16 cellular contexts compared by ENCODE assay signal in genomic region chr1:179938752-179939151, GRCh38. TPM values are rescaled to one million over a fixed set of nuclear protein-coding genes. Genes with fewer than 3 reads are reported as not detected.
DNase-seq lines count a peak whose midpoint lies in the region; ATAC-seq, FAIRE-seq and TF ChIP-seq lines count a peak whose summit lies in the region.
"Had no signal": no experiment of that assay in that cellular context is flagged by ENCODE, and none has a peak within 500 bp of the region (broad histone marks: within the 10 kb centered on the region; RNA-seq: fewer than 3 reads in every experiment).

No MANE protein-coding gene starts in this region.

- peak; percentile 88 for FAIRE-seq in D721Med (lab: Jason Lieb, UNC)
- FAIRE-seq: endometrium had no signal

- ATAC-seq in HG03460 (IDR thresholded peaks at IDR 0.05; ENCODE audit: unreplicated experiment) (no peak), GM18520 (IDR thresholded peaks at IDR 0.05; ENCODE audit: unreplicated experiment) (no peak), HG03457 (IDR thresholded peaks at IDR 0.05; ENCODE audit: unreplicated experiment) (no peak), psoas muscle (no peak)

- H3K27me3 ChIP-seq in SJCRH30 (no peaks in the 10 kb centered on the region), psoas muscle (ENCODE audit: insufficient read depth in 3 of 3, low read length in 2 of 3) (no peaks in the 10 kb centered on the region)
- H3K27me3 ChIP-seq: suprapubic skin had no signal

- intact Hi-C loops in psoas muscle (cut with DNase I) = no loop called here

- in situ Hi-C loops in KBM-7 (cut with MboI; ENCODE audit: low pct_unique_long_range_greater_than_20kb, low sequenced_read_pairs) = no loop called here

- peak overlapping the region; percentile 66 for H3K27ac ChIP-seq in SJCRH30
- H3K27ac ChIP-seq in psoas muscle = no peak overlapping the region
- H3K27ac ChIP-seq: suprapubic skin had no signal

- TF ChIP-seq CTCF in D721Med (IDR thresholded peaks at IDR 0.05; ENCODE audit: insufficient read depth, missing control alignments) (no peak), foreskin fibroblast (IDR thresholded peaks at IDR 0.05; ENCODE audit: low read depth, low read length) (no peak), psoas muscle (IDR thresholded peaks at IDR 0.05) (no peak)

- H3K4me3 ChIP-seq in SJCRH30 = no peak overlapping the region
- H3K4me3 ChIP-seq in foreskin fibroblast (ENCODE audit: low read depth in 1 of 2, low read length in 2 of 2) = no peak overlapping the region
- no peak overlapping the region for H3K4me3 ChIP-seq in psoas muscle
- H3K4me3 ChIP-seq: suprapubic skin had no signal

- WGBS in psoas muscle, 3 donors = 21 to 33% (median 27%) methylated on average over 2 of the region's 2 CpGs

- H3K36me3 ChIP-seq in SJCRH30 (no peaks in the 10 kb centered on the region), psoas muscle (ENCODE audit: insufficient read depth in 1 of 2, low read depth in 1 of 2) (no peaks in the 10 kb centered on the region)
- H3K36me3 ChIP-seq: suprapubic skin had no signal

- no peaks in the 10 kb centered on the region for H3K9me3 ChIP-seq in SJCRH30 (replicated peaks)
- no peaks in the 10 kb centered on the region for H3K9me3 ChIP-seq in psoas muscle
- H3K9me3 ChIP-seq: suprapubic skin had no signal

- peaks cover 37% of the 10 kb centered on the region for H3K4me1 ChIP-seq in SJCRH30
- no peaks in the 10 kb centered on the region for H3K4me1 ChIP-seq in psoas muscle
- H3K4me1 ChIP-seq: suprapubic skin had no signal

- DNase-seq in D721Med (ENCODE audit: insufficient read length, low spot score) (no peak), KBM-7 (peak; percentile 21), SJCRH30 (peak in 1 of 2 experiments; percentile 72), foreskin fibroblast (peak; percentile 23 to 51), psoas muscle (no peak)
- DNase-seq: activated CD4-positive, alpha-beta memory T cell treated with anti-CD3 and anti-CD28 coated beads for 36 hours; activated T-cell treated with anti-CD3 and anti-CD28 coated beads, Interleukin-2, amount 50 U/mL, for 48 hours; DMS153; NCI-H446 treated with DMSO at 0.1 percent for 48 hours; retina; stimulated activated CD4-positive, alpha-beta T cell treated with anti-CD3 and anti-CD28 coated beads, Interleukin-2, amount 100 ng/mL, for 24 hours had no signal

RNA-seq across cellular contexts. Expression of gene CEP350, which starts 15.9 kb away (rescaled TPM):
- total RNA-seq in SJCRH30 (2014; rRNA removed; shearing (Covaris generic)) = 31.8 and 46.6 TPM in 2 replicates
- 10 to 100 TPM; 52.8 to 65.3 (median 61.0) TPM for total RNA-seq in psoas muscle
- polyA plus RNA-seq in psoas muscle = 10 to 100 TPM in 2 of 3 donors, 1 to 10 TPM in 1; 5.1 to 33.9 (median 11.1) TPM

RNA-seq across cellular contexts. Expression of gene TOR1AIP1, which starts 56.7 kb away (rescaled TPM):
- total RNA-seq in SJCRH30 (2014; rRNA removed; shearing (Covaris generic)) = 36.1 and 38.9 TPM in 2 replicates
- 10 to 100 TPM; 35.1 to 59.6 (median 53.3) TPM for total RNA-seq in psoas muscle
- 10 to 100 TPM; 15.5 to 33.4 (median 30.8) TPM for polyA plus RNA-seq in psoas muscle

Comparison
In these comparisons a context has a peak if more than half of its experiments do, and no peak if none do; other contexts are left out.
1. DNase-seq: peak in KBM-7 (single experiment) and foreskin fibroblast (2 of 2); none in D721Med (single experiment) and psoas muscle (0 of 2).